32 cellular contexts compared by ENCODE assay signal in the genomic region with DNA sequence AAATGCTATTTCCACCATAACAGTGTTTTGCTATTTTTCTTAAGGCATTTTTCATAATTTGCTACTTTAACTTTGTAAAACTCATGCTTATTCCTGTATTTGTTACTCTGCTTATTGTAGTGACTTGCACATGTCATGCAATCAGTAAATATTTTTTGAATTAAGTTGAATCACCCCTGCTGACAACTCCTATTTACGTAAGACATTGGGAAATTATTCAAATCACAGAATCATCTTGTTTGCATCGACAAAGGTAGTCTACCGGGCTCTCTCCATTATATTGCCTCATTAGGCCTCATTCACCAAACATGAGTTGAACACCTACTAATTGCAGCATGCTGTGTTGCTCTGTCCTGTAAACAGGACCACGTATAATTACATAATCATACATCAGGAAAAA.
"Had no signal": no experiment of that assay in that cellular context is flagged by ENCODE, and none has a peak within 500 bp of the region (broad histone marks: within the 10 kb centered on the region; RNA-seq: fewer than 3 reads in every experiment).

No MANE protein-coding gene starts in this region.

- H3K36me3 ChIP-seq: esophagus squamous epithelium, gastroesophageal sphincter, lower lobe of right lung, neural progenitor cell, tibial nerve, WERI-Rb-1 had no signal

- H3K36me3 Mint-ChIP-seq: activated CD4-positive, alpha-beta memory T cell treated with anti-CD3 and anti-CD28 coated beads for 36 hours; immature natural killer cell; naive thymus-derived CD8-positive, alpha-beta T cell; neural progenitor cell; stimulated activated effector memory CD8-positive, alpha-beta T cell treated with anti-CD3 and anti-CD28 coated beads, Interleukin-12 subunit alpha, Interleukin-12 subunit beta, amount 100 ng/mL, for 72 hours had no signal

- H3K4me3 ChIP-seq: esophagus squamous epithelium, gastroesophageal sphincter, lower lobe of right lung, neural progenitor cell, skin epidermis, tibial nerve had no signal

- H3K4me3 Mint-ChIP-seq: activated CD4-positive, alpha-beta memory T cell treated with anti-CD3 and anti-CD28 coated beads for 36 hours; activated T-cell treated with anti-CD3 and anti-CD28 coated beads, Interleukin-2, amount 50 U/mL, for 24 hours; immature natural killer cell; naive thymus-derived CD8-positive, alpha-beta T cell; neural progenitor cell; stimulated activated effector memory CD8-positive, alpha-beta T cell treated with anti-CD3 and anti-CD28 coated beads, Interleukin-12 subunit alpha, Interleukin-12 subunit beta, amount 100 ng/mL, for 72 hours; stimulated activated naive CD8-positive, alpha-beta T cell treated with anti-CD3 and anti-CD28 coated beads, Interleukin-15, Interleukin-2, amounts not matched to agents 100 ng/mL and 50 ng/mL, for 24 hours; T-helper 1 cell treated with Interleukin-12 subunit alpha and Interleukin-12 subunit beta and Interleukin-4 antibody, amounts not matched to agents 30 μg/mL and 1 μg/mL, for 36 hours had no signal

- H3K27ac Mint-ChIP-seq: activated CD4-positive, alpha-beta memory T cell treated with anti-CD3 and anti-CD28 coated beads for 36 hours; activated T-cell treated with anti-CD3 and anti-CD28 coated beads, Interleukin-2, amount 50 U/mL, for 24 hours; immature natural killer cell; naive thymus-derived CD8-positive, alpha-beta T cell; neural progenitor cell; stimulated activated effector memory CD8-positive, alpha-beta T cell treated with anti-CD3 and anti-CD28 coated beads, Interleukin-12 subunit alpha, Interleukin-12 subunit beta, amount 100 ng/mL, for 72 hours; stimulated activated naive CD8-positive, alpha-beta T cell treated with anti-CD3 and anti-CD28 coated beads, Interleukin-15, Interleukin-2, amounts not matched to agents 100 ng/mL and 50 ng/mL, for 24 hours; T-helper 1 cell treated with Interleukin-12 subunit alpha and Interleukin-12 subunit beta and Interleukin-4 antibody, amounts not matched to agents 30 μg/mL and 1 μg/mL, for 36 hours had no signal

- H3K27me3 Mint-ChIP-seq: activated T-cell treated with anti-CD3 and anti-CD28 coated beads, Interleukin-2, amount 50 U/mL, for 24 hours; stimulated activated naive CD8-positive, alpha-beta T cell treated with anti-CD3 and anti-CD28 coated beads, Interleukin-15, Interleukin-2, amounts not matched to agents 100 ng/mL and 50 ng/mL, for 24 hours had no signal

- H3K4me1 Mint-ChIP-seq: immature natural killer cell; naive thymus-derived CD8-positive, alpha-beta T cell; neural progenitor cell; stimulated activated effector memory CD8-positive, alpha-beta T cell treated with anti-CD3 and anti-CD28 coated beads, Interleukin-12 subunit alpha, Interleukin-12 subunit beta, amount 100 ng/mL, for 72 hours had no signal

- H3K4me1 ChIP-seq: esophagus squamous epithelium, gastroesophageal sphincter, neural progenitor cell had no signal

- H3K9me3 Mint-ChIP-seq: activated CD4-positive, alpha-beta memory T cell treated with anti-CD3 and anti-CD28 coated beads for 36 hours; activated T-cell treated with anti-CD3 and anti-CD28 coated beads, Interleukin-2, amount 50 U/mL, for 24 hours; immature natural killer cell; naive thymus-derived CD8-positive, alpha-beta T cell; neural progenitor cell; stimulated activated effector memory CD8-positive, alpha-beta T cell treated with anti-CD3 and anti-CD28 coated beads, Interleukin-12 subunit alpha, Interleukin-12 subunit beta, amount 100 ng/mL, for 72 hours; stimulated activated naive CD8-positive, alpha-beta T cell treated with anti-CD3 and anti-CD28 coated beads, Interleukin-15, Interleukin-2, amounts not matched to agents 100 ng/mL and 50 ng/mL, for 24 hours; T-helper 1 cell treated with Interleukin-12 subunit alpha and Interleukin-12 subunit beta and Interleukin-4 antibody, amounts not matched to agents 30 μg/mL and 1 μg/mL, for 36 hours had no signal

- H3K27me3 ChIP-seq: esophagus squamous epithelium, gastroesophageal sphincter, neural progenitor cell, tibial nerve had no signal

- ATAC-seq: activated CD4-positive, CD25-positive, alpha-beta regulatory T cell treated with anti-CD3 and anti-CD28 coated beads, Interleukin-2, amount 50 U/mL, for 24 hours; lower lobe of right lung; naive thymus-derived CD8-positive, alpha-beta T cell; stimulated activated effector memory CD8-positive, alpha-beta T cell treated with anti-CD3 and anti-CD28 coated beads, Interleukin-12 subunit alpha, Interleukin-12 subunit beta, amount 100 ng/mL, for 72 hours had no signal

- H3K9me3 ChIP-seq: esophagus squamous epithelium, gastroesophageal sphincter, lower lobe of right lung, SK-N-SH, tibial nerve had no signal

- DNase-seq: activated CD4-positive, alpha-beta memory T cell treated with anti-CD3 and anti-CD28 coated beads for 36 hours; activated CD4-positive, alpha-beta T cell treated with anti-CD3 and anti-CD28 coated beads for 48 hours; activated CD8-positive, alpha-beta memory T cell treated with anti-CD3 and anti-CD28 coated beads, Interleukin-2, amount 50 U/mL, for 48 hours; activated gamma-delta T cell; activated naive CD4-positive, alpha-beta T cell treated with anti-CD3 and anti-CD28 coated beads, Interleukin-2, amount 50 U/mL, for 16 hours; activated T-cell treated with anti-CD3 and anti-CD28 coated beads, Interleukin-2, amount 50 U/mL, for 24 hours; amygdala; cerebellar nuclear complex; esophagus squamous epithelium; hypothalamus; immature natural killer cell; kidney; lower lobe of right lung; mesenchymal stem cell; naive thymus-derived CD8-positive, alpha-beta T cell; occipital lobe; posterior cingulate gyrus; SK-N-SH; stimulated activated CD4-positive, alpha-beta T cell treated with anti-CD3 and anti-CD28 coated beads, Interleukin-12 subunit alpha, Interleukin-12 subunit beta, amount 100 ng/mL, for 4 hours; stimulated activated CD4-positive, alpha-beta T cell treated with anti-CD3 and anti-CD28 coated beads, Interleukin-4, amount 100 ng/mL, for 24 hours; substantia nigra; SW 1271; T-helper 9 cell; WERI-Rb-1 had no signal

- H3K27ac ChIP-seq: esophagus squamous epithelium, gastroesophageal sphincter, lower lobe of right lung, neural progenitor cell, WERI-Rb-1 had no signal
